Comparison of ENCODE assay signal across 18 cellular contexts in the genomic region with DNA sequence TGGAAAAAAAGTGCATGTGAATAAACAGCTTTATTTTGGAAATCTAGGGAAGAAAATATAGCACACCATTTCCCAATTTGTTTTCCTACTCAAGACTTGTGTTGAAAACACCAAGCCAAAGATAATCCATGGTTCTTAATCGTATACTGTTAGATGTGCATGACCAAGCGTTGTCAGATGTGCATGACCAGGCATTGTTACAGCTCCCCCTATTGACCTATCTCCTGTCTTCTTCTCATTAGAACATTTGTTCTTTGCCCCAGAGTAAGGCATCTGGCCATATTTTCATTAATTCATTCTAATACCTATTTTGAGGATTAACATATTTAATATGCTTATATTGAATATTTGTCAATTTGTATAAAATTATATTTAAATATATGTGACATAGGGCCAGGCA. TPM values are rescaled to one million over a fixed set of nuclear protein-coding genes. Genes with fewer than 3 reads are reported as not detected.
DNase-seq lines count a peak whose midpoint lies in the region; ATAC-seq, FAIRE-seq and TF ChIP-seq lines count a peak whose summit lies in the region.
"Had no signal": no experiment of that assay in that cellular context is flagged by ENCODE, and none has a peak within 500 bp of the region (broad histone marks: within the 10 kb centered on the region; RNA-seq: fewer than 3 reads in every experiment).

No MANE protein-coding gene starts in this region.

- no peaks in the 10 kb centered on the region for H3K27me3 Mint-ChIP-seq in GM23338 (ENCODE audit: insufficient read depth, low read depth, poor library complexity)
- H3K27me3 Mint-ChIP-seq in natural killer cell treated with Interleukin-12 subunit alpha and Interleukin-12 subunit beta and Interleukin-15 and Interleukin-18, amount 100 ng/mL, for 72 hours, result peaks cover 0 to 2% of the 10 kb centered on the region in 2 donors
- H3K27me3 Mint-ChIP-seq: activated CD4-positive, alpha-beta T cell treated with anti-CD3 and anti-CD28 coated beads, Interleukin-2, amount 10 ng/mL, durations not matched to agents 24 days and 14 days; CD4-positive, alpha-beta T cell; IgD-negative memory B cell had no signal

- no peak for FAIRE-seq in GM12891 (lab: Jason Lieb, UNC)

- H3K4me3 Mint-ChIP-seq in GM23338, result no peak overlapping the region
- H3K4me3 Mint-ChIP-seq in natural killer cell treated with Interleukin-12 subunit alpha and Interleukin-12 subunit beta and Interleukin-15 and Interleukin-18, amount 100 ng/mL, for 72 hours, result no peak overlapping the region
- H3K4me3 Mint-ChIP-seq: activated CD4-positive, alpha-beta T cell treated with anti-CD3 and anti-CD28 coated beads, Interleukin-2, amount 10 ng/mL, durations not matched to agents 24 days and 14 days; CD4-positive, alpha-beta T cell; IgD-negative memory B cell had no signal

- no peak overlapping the region for H3K4me2 ChIP-seq in GM23338

- no peak overlapping the region for H3K27ac Mint-ChIP-seq in GM23338
- H3K27ac Mint-ChIP-seq in natural killer cell treated with Interleukin-12 subunit alpha and Interleukin-12 subunit beta and Interleukin-15 and Interleukin-18, amount 100 ng/mL, for 72 hours, result no peak overlapping the region
- H3K27ac Mint-ChIP-seq: activated CD4-positive, alpha-beta T cell treated with anti-CD3 and anti-CD28 coated beads, Interleukin-2, amount 10 ng/mL, durations not matched to agents 24 days and 14 days; CD4-positive, alpha-beta T cell; IgD-negative memory B cell had no signal

- H3K9me2 ChIP-seq in GM23338 (ENCODE audit: insufficient read depth), result no peaks in the 10 kb centered on the region

- TF ChIP-seq CTCF in GM06990 (IDR thresholded peaks at IDR 0.05; ENCODE audit: insufficient read depth, low read length, poor library complexity, severe bottlenecking) (peak; percentile 24), GM23338 (conservative IDR thresholded peaks at IDR 0.05; ENCODE audit: low read depth in 2 of 2) (peak; percentile 48 to 70; a peak in 3 of 4 replicates)

- DNase-seq in GM06990 (ENCODE audit: extremely low read depth, insufficient read length) (no peak), GM23338 (ENCODE audit: low spot score) (peak; percentile 30), OCI-M1 (lab: John Stamatoyannopoulos, UW) (peak; percentile 0), left lobe of liver (ENCODE audit: low spot score) (no peak), GM12891 (ENCODE audit: insufficient read length, low spot score) (no peak)
- no peak for DNase-seq in stimulated activated CD4-positive, alpha-beta T cell treated with anti-CD3 and anti-CD28 coated beads, Interleukin-2, amount 100 ng/mL, for 24 hours
- DNase-seq in natural killer cell treated with Interleukin-12 subunit alpha and Interleukin-12 subunit beta and Interleukin-15 and Interleukin-18, amount 100 ng/mL, for 72 hours (ENCODE audit: low spot score), result no peak
- DNase-seq: activated CD4-positive, alpha-beta T cell treated with anti-CD3 and anti-CD28 coated beads, Interleukin-2, amount 10 ng/mL, durations not matched to agents 24 days and 14 days; CD4-positive, alpha-beta T cell; effector CD4-positive, alpha-beta T cell; foreskin melanocyte had no signal

- no peak overlapping the region for H3K27ac ChIP-seq in GM23338 (ENCODE audit: low read depth)
- H3K27ac ChIP-seq: ascending aorta, skin epidermis, suprapubic skin had no signal

- no peaks in the 10 kb centered on the region for H3F3A ChIP-seq in GM23338 (replicated peaks; ENCODE audit: low read depth)

- H3K4me1 ChIP-seq in GM23338 (ENCODE audit: insufficient read depth), result no peaks in the 10 kb centered on the region
- H3K4me1 ChIP-seq: ascending aorta, suprapubic skin had no signal

- H2AFZ ChIP-seq in GM23338, result no peak overlapping the region

- no peaks in the 10 kb centered on the region for H4K20me1 ChIP-seq in GM23338 (replicated peaks; ENCODE audit: insufficient read depth)

- no peaks in the 10 kb centered on the region for H3K36me3 ChIP-seq in GM06990 (ENCODE audit: control insufficient read depth, insufficient read depth, low read length)
- no peaks in the 10 kb centered on the region for H3K36me3 ChIP-seq in GM23338 (ENCODE audit: insufficient read depth)
- H3K36me3 ChIP-seq: ascending aorta, suprapubic skin had no signal

- H3K4me3 ChIP-seq in GM06990 (replicated peaks; ENCODE audit: low read depth, low read length), result no peak overlapping the region
- no peak overlapping the region for H3K4me3 ChIP-seq in GM23338
- H3K4me3 ChIP-seq: ascending aorta, skin epidermis, suprapubic skin had no signal

- no peak for TF ChIP-seq POLR2A in GM12891 (IDR thresholded peaks at IDR 0.05; ENCODE audit: low read depth, low read length)

- ATAC-seq in GM23338 (no peak), left lobe of liver (peak; percentile 73), HG03469 (IDR thresholded peaks at IDR 0.05; ENCODE audit: unreplicated experiment) (no peak)
- ATAC-seq in natural killer cell treated with Interleukin-12 subunit alpha and Interleukin-12 subunit beta and Interleukin-15 and Interleukin-18, amount 100 ng/mL, for 72 hours, result no peak

- H3K4me1 Mint-ChIP-seq in GM23338, result no peaks in the 10 kb centered on the region
- no peaks in the 10 kb centered on the region for H3K4me1 Mint-ChIP-seq in natural killer cell treated with Interleukin-12 subunit alpha and Interleukin-12 subunit beta and Interleukin-15 and Interleukin-18, amount 100 ng/mL, for 72 hours (ENCODE audit: low read depth in 2 of 2)
- H3K4me1 Mint-ChIP-seq: activated CD4-positive, alpha-beta T cell treated with anti-CD3 and anti-CD28 coated beads, Interleukin-2, amount 10 ng/mL, durations not matched to agents 24 days and 14 days; IgD-negative memory B cell had no signal

- H3K9me3 Mint-ChIP-seq in GM23338, result no peaks in the 10 kb centered on the region
- H3K9me3 Mint-ChIP-seq in natural killer cell treated with Interleukin-12 subunit alpha and Interleukin-12 subunit beta and Interleukin-15 and Interleukin-18, amount 100 ng/mL, for 72 hours, result peaks cover 10% of the 10 kb centered on the region
- H3K9me3 Mint-ChIP-seq: CD4-positive, alpha-beta T cell had no signal

- H3K79me2 ChIP-seq in GM23338 (replicated peaks; ENCODE audit: insufficient read depth), result no peaks in the 10 kb centered on the region

- H3K27me3 ChIP-seq in GM06990 (replicated peaks; ENCODE audit: control insufficient read depth, insufficient read depth, low read length), result no peaks in the 10 kb centered on the region
- H3K27me3 ChIP-seq in GM23338 (ENCODE audit: insufficient read depth), result no peaks in the 10 kb centered on the region
- H3K27me3 ChIP-seq: ascending aorta, suprapubic skin had no signal

- H3K36me3 Mint-ChIP-seq in GM23338 (ENCODE audit: low read depth), result no peaks in the 10 kb centered on the region
- no peaks in the 10 kb centered on the region for H3K36me3 Mint-ChIP-seq in natural killer cell treated with Interleukin-12 subunit alpha and Interleukin-12 subunit beta and Interleukin-15 and Interleukin-18, amount 100 ng/mL, for 72 hours
- H3K36me3 Mint-ChIP-seq: IgD-negative memory B cell had no signal

TF ChIP-seq in GM23338, 12 proteins besides CTCF, POLR2A, EP300 and RAD21 (continues in another document):
- TF ChIP-seq POLR2AphosphoS5 (IDR thresholded peaks at IDR 0.05; ENCODE audit: low read depth), result no peak
- no peak for TF ChIP-seq EZH2 (IDR thresholded peaks at IDR 0.05; ENCODE audit: low read depth, unreplicated experiment)
- TF ChIP-seq ETS1 (IDR thresholded peaks at IDR 0.05), result no peak

TF ChIP-seq in GM12891, 5 proteins besides CTCF, POLR2A, EP300 and RAD21:
- TF ChIP-seq POLR2AphosphoS5 (IDR thresholded peaks at IDR 0.05; ENCODE audit: low read depth, low read length), result no peak
- no peak for TF ChIP-seq SPI1 (IDR thresholded peaks at IDR 0.05; ENCODE audit: low read depth, low read length)
- no peak for TF ChIP-seq TAF1 (IDR thresholded peaks at IDR 0.05; ENCODE audit: low read depth, low read length)
- TF ChIP-seq POU2F2 (IDR thresholded peaks at IDR 0.05; ENCODE audit: low read depth, low read length), result no peak
- no peak for TF ChIP-seq PAX5 (IDR thresholded peaks at IDR 0.05; ENCODE audit: insufficient read depth, low read length, severe bottlenecking)

RNA-seq across cellular contexts. Expression of gene VCX, which starts 14.4 kb away (rescaled TPM):
- 0.49 TPM in 1 of 2 replicates, not detected in the other for total RNA-seq in GM23338 (2014; rRNA removed; shearing (Covaris generic))
- polyA plus RNA-seq in GM23338 (2016; fragmentation: Nextera tagmentation; extraction: Ambion mirVana), result 0.24 and 0.66 TPM in 2 replicates
- total RNA-seq in left lobe of liver, result not detected
- polyA plus RNA-seq in GM12891 (2012; ENCODE audit: low read depth, missing spikeins), result 0.27 TPM
- total RNA-seq in natural killer cell treated with Interleukin-12 subunit alpha and Interleukin-12 subunit beta and Interleukin-15 and Interleukin-18, amount 100 ng/mL, for 72 hours, result not detected
- total RNA-seq: activated CD4-positive, alpha-beta T cell treated with anti-CD3 and anti-CD28 coated beads, Interleukin-2, amount 10 ng/mL, durations not matched to agents 24 days and 14 days; ascending aorta; CD4-positive, alpha-beta T cell; suprapubic skin; T-helper 1 cell treated with Interleukin-12 subunit alpha and Interleukin-12 subunit beta and Interleukin-4 antibody, amounts not matched to agents 30 ng/mL and 1 ng/mL, for 36 hours had no signal
- polyA plus RNA-seq: IgD-negative memory B cell, neural cell had no signal

Comparison
In these comparisons a context has a peak if more than half of its experiments do, and no peak if none do; other contexts are left out.
1. DNase-seq: peak in GM23338 (single experiment) and OCI-M1 (single experiment); none in GM06990 (single experiment), left lobe of liver (single experiment), GM12891 (single experiment), stimulated activated CD4-positive, alpha-beta T cell treated with anti-CD3 and anti-CD28 coated beads, Interleukin-2, amount 100 ng/mL, for 24 hours (0 of 2) and natural killer cell treated with Interleukin-12 subunit alpha and Interleukin-12 subunit beta and Interleukin-15 and Interleukin-18, amount 100 ng/mL, for 72 hours (single experiment).